Comparison of ENCODE assay signal across 1 cellular context in genomic region chr9:15403155-15403554, GRCh38.
A peak's percentile ranks its signal among the peaks of the same experiment; 100 is the strongest.
TF ChIP-seq lines count a peak whose summit lies in the region.

No MANE protein-coding gene starts in this region.

TF ChIP-seq in H1, 55 proteins besides CTCF, POLR2A, EP300 and RAD21:
- TF ChIP-seq TEAD4 (IDR thresholded peaks at IDR 0.05; ENCODE audit: low read depth, low read length) (no peak), ASH2L (IDR thresholded peaks at IDR 0.05; ENCODE audit: low read length) (no peak), YY1 (IDR thresholded peaks at IDR 0.05; ENCODE audit: low read depth, low read length) (0 out of 2 replicates have a peak, but pooled peaks have one; percentile 17), SIX5 (IDR thresholded peaks at IDR 0.05; ENCODE audit: low read depth, low read length) (no peak), TAF7 (optimal IDR thresholded peaks at IDR 0.05; ENCODE audit: borderline replicate concordance, low read depth, low read length) (no peak), TBP (IDR thresholded peaks at IDR 0.05; ENCODE audit: low read depth, low read length) (no peak)
